ENCODE assay signal across 9 cellular contexts in genomic region chr3:34275811-34276210, GRCh38.
"Had no signal": no experiment of that assay in that cellular context is flagged by ENCODE, and none has a peak within 500 bp of the region (broad histone marks: within the 10 kb centered on the region; RNA-seq: fewer than 3 reads in every experiment).

No MANE protein-coding gene starts in this region.

- H3K36me3 ChIP-seq: HAP-1 had no signal

- H3K9me3 ChIP-seq: HAP-1 had no signal

- H3K4me1 ChIP-seq: HAP-1 had no signal

- H2AFZ ChIP-seq: GM23248, GM23338 had no signal

- DNase-seq: GM23248, GOT3, H7, H9, HCEC 1CT, HFFc6 had no signal

- H3K9ac ChIP-seq: GM23248 had no signal

- H3K4me2 ChIP-seq: GM23338 had no signal

- H3K27ac ChIP-seq: GM23248 had no signal

- FAIRE-seq: H54 had no signal

- H3K4me3 ChIP-seq: GM23248, GM23338, HAP-1 had no signal
